2 cellular contexts compared by ENCODE assay signal in genomic region chr11:36459046-36459445, GRCh38.
TF ChIP-seq lines count a peak whose summit lies in the region.

No MANE protein-coding gene starts in this region.

TF ChIP-seq in H1, 55 proteins besides CTCF, POLR2A, EP300 and RAD21:
- TF ChIP-seq NANOG (IDR thresholded peaks at IDR 0.05; ENCODE audit: insufficient read depth, low read depth, low read length, poor library complexity, severe bottlenecking) (no peak), SIX5 (IDR thresholded peaks at IDR 0.05; ENCODE audit: low read depth, low read length) (no peak), RBBP5 (IDR thresholded peaks at IDR 0.05; ENCODE audit: borderline replicate concordance, low read depth, low read length) (no peak), CHD2 (IDR thresholded peaks at IDR 0.05; ENCODE audit: low read length) (no peak), ATF3 (IDR thresholded peaks at IDR 0.05; ENCODE audit: insufficient read depth, low read depth, low read length) (no peak), CHD1 (IDR thresholded peaks at IDR 0.05; ENCODE audit: low read depth, low read length) (no peak), ATF2 (IDR thresholded peaks at IDR 0.05; ENCODE audit: low read length) (no peak), JUND (IDR thresholded peaks at IDR 0.05; ENCODE audit: low read length) (no peak), KDM1A (IDR thresholded peaks at IDR 0.05; ENCODE audit: borderline replicate concordance, low read length) (no peak), SIN3A (conservative IDR thresholded peaks at IDR 0.05 in 1 of 2, IDR thresholded peaks at IDR 0.05 in 1 of 2; ENCODE audit: low read depth in 1 of 2, low read length in 2 of 2) (no peak)
- TF ChIP-seq, protein P1, sequence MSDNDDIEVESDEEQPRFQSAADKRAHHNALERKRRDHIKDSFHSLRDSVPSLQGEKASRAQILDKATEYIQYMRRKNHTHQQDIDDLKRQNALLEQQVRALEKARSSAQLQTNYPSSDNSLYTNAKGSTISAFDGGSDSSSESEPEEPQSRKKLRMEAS (IDR thresholded peaks at IDR 0.05) = no peak
TF ChIP-seq in H1: peak in this region for 0.

TF ChIP-seq in SK-N-SH, 30 proteins besides CTCF, POLR2A, EP300 and RAD21:
- TF ChIP-seq YY1 (IDR thresholded peaks at IDR 0.05; ENCODE audit: low read depth) (no peak), MXI1 (IDR thresholded peaks at IDR 0.05; ENCODE audit: low read depth, low read length) (no peak), JUND (IDR thresholded peaks at IDR 0.05) (no peak), RFX5 (IDR thresholded peaks at IDR 0.05; ENCODE audit: low read length) (no peak), SIN3A (IDR thresholded peaks at IDR 0.05; ENCODE audit: borderline replicate concordance, low read depth, low read length) (no peak), RXRA (IDR thresholded peaks at IDR 0.05; ENCODE audit: borderline replicate concordance, low read depth) (no peak), SMC3 (IDR thresholded peaks at IDR 0.05; ENCODE audit: low read depth, low read length) (no peak), TAF1 (IDR thresholded peaks at IDR 0.05; ENCODE audit: borderline replicate concordance, low read depth, low read length) (no peak)
- TF ChIP-seq, protein P2, sequence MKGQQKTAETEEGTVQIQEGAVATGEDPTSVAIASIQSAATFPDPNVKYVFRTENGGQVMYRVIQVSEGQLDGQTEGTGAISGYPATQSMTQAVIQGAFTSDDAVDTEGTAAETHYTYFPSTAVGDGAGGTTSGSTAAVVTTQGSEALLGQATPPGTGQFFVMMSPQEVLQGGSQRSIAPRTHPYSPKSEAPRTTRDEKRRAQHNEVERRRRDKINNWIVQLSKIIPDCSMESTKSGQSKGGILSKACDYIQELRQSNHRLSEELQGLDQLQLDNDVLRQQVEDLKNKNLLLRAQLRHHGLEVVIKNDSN (IDR thresholded peaks at IDR 0.05; ENCODE audit: borderline replicate concordance, low read depth) = no peak
